16 cellular contexts compared by ENCODE assay signal in the genomic region with DNA sequence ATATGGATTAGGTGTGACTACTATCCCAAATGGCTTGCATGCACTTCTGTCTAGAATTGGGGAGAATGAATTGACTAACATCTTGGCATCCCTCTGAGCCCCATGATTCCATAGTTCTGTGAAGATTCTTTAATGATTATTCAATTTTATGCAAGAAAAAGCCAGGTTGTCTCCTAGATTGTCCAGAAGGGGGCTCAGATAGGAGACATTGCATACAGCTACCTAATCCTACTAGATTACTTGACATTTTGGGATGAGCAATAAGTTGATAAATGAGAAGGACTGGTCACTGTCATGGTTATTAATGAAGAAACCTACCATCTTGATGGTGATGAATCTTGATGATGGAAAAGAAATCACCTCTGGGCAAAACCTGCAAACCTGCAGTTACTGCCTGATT.
DNase-seq lines count a peak whose midpoint lies in the region; ATAC-seq, FAIRE-seq and TF ChIP-seq lines count a peak whose summit lies in the region.
"Had no signal": no experiment of that assay in that cellular context is flagged by ENCODE, and none has a peak within 500 bp of the region (broad histone marks: within the 10 kb centered on the region; RNA-seq: fewer than 3 reads in every experiment).

No MANE protein-coding gene starts in this region.

- peaks cover 3% of the 10 kb centered on the region; the same call in 1 of the 3 replicates for H3K9me3 Mint-ChIP-seq in GM23338
- H3K9me3 Mint-ChIP-seq: stimulated activated naive B cell treated with anti-CD40 and anti-IgM and Interleukin-4, amounts not matched to agents 10 μg/mL and 1 μg/mL and 100 μg/mL, for 72 hours had no signal

- H3K27me3 ChIP-seq in GM23338 (ENCODE audit: insufficient read depth): no peaks in the 10 kb centered on the region
- H3K27me3 ChIP-seq in SK-N-SH (ENCODE audit: insufficient read depth): no peaks in the 10 kb centered on the region
- H3K27me3 ChIP-seq: BLaER1, colonic mucosa had no signal

- H3K36me3 ChIP-seq in GM23338 (ENCODE audit: insufficient read depth) (no peaks in the 10 kb centered on the region), SK-N-SH (replicated peaks in 1 of 2; ENCODE audit: control insufficient read depth in 1 of 2, insufficient read depth in 2 of 2, low read length in 1 of 2) (no peaks in the 10 kb centered on the region)
- H3K36me3 ChIP-seq: BLaER1, colonic mucosa had no signal

- H2AFZ ChIP-seq in GM23338 (no peak overlapping the region), SK-N-SH (ENCODE audit: low read depth) (no peak overlapping the region)

- H3K4me2 ChIP-seq in GM23338 (no peak overlapping the region), SK-N-SH (no peak overlapping the region)
- H3K4me2 ChIP-seq: BLaER1 had no signal

- no peak for DNase-seq in GM23338 (ENCODE audit: low spot score)
- DNase-seq in SK-N-SH: peak; percentile 27
- DNase-seq in fibroblast of mammary gland (ENCODE audit: low read depth): peak; percentile 45
- DNase-seq in stimulated activated CD4-positive, alpha-beta T cell treated with anti-CD3 and anti-CD28 coated beads, Interleukin-2, amount 100 ng/mL, for 24 hours: no peak
- no peak for DNase-seq in cerebellum (ENCODE audit: low spot score)
- no peak for DNase-seq in GM12892 (ENCODE audit: insufficient read length)
- DNase-seq: activated CD4-positive, alpha-beta T cell treated with anti-CD3 and anti-CD28 coated beads for 48 hours; colonic mucosa; head of caudate nucleus; MM.1S; posterior cingulate gyrus; stimulated activated naive B cell treated with anti-CD40 and anti-IgM and Interleukin-4, amounts not matched to agents 10 μg/mL and 1 μg/mL and 100 μg/mL, for 72 hours had no signal

- POLR2A ChIA-PET in SK-N-SH (lab: Yijun Ruan, JAX): no interaction called here

- no peak overlapping the region for H3K9ac ChIP-seq in SK-N-SH
- H3K9ac ChIP-seq: BLaER1 had no signal

- no peaks in the 10 kb centered on the region for H3K9me3 ChIP-seq in SK-N-SH
- H3K9me3 ChIP-seq: BLaER1, colonic mucosa had no signal

- H3K79me2 ChIP-seq in GM23338 (replicated peaks; ENCODE audit: insufficient read depth): no peaks in the 10 kb centered on the region
- no peaks in the 10 kb centered on the region for H3K79me2 ChIP-seq in SK-N-SH (ENCODE audit: insufficient read depth)

- ATAC-seq in GM23338: no peak
- ATAC-seq in HG02970 (IDR thresholded peaks at IDR 0.05; ENCODE audit: low FRiP score, unreplicated experiment): no peak
- ATAC-seq: stimulated activated naive B cell treated with anti-CD40 and anti-IgM and Interleukin-4, amounts not matched to agents 10 μg/mL and 1 μg/mL and 100 μg/mL, for 72 hours had no signal

- peaks cover 7% of the 10 kb centered on the region for H3K4me1 ChIP-seq in GM23338 (ENCODE audit: insufficient read depth)
- peaks cover 6 to 7% of the 10 kb centered on the region in 2 experiments for H3K4me1 ChIP-seq in SK-N-SH (ENCODE audit: control insufficient read depth in 1 of 2, insufficient read depth in 2 of 2, low read depth in 1 of 2, low read length in 1 of 2)
- H3K4me1 ChIP-seq: colonic mucosa had no signal

- H3F3A ChIP-seq in GM23338 (replicated peaks; ENCODE audit: low read depth) (no peaks in the 10 kb centered on the region), SK-N-SH (replicated peaks; ENCODE audit: insufficient read depth) (peaks cover 6% of the 10 kb centered on the region)

- no peak for TF ChIP-seq POLR2A in GM12892 (IDR thresholded peaks at IDR 0.05; ENCODE audit: low read depth, low read length)

- peak; percentile 28 for TF ChIP-seq CTCF in 22Rv1 (IDR thresholded peaks at IDR 0.05)
- peak; percentile 14 to 38 for TF ChIP-seq CTCF in GM23338 (conservative IDR thresholded peaks at IDR 0.05; ENCODE audit: low read depth in 2 of 2)
- TF ChIP-seq CTCF in SK-N-SH (IDR thresholded peaks at IDR 0.05): peak; percentile 54
- peak; percentile 45 for TF ChIP-seq CTCF in fibroblast of mammary gland (conservative IDR thresholded peaks at IDR 0.05; ENCODE audit: control insufficient read depth, insufficient read depth, low read depth, low read length)

- TF ChIP-seq RAD21 in SK-N-SH (IDR thresholded peaks at IDR 0.05; ENCODE audit: low read length): peak; percentile 48

- peaks cover 13% of the 10 kb centered on the region for H3K4me1 Mint-ChIP-seq in GM23338
- H3K4me1 Mint-ChIP-seq: stimulated activated naive B cell treated with anti-CD40 and anti-IgM and Interleukin-4, amounts not matched to agents 10 μg/mL and 1 μg/mL and 100 μg/mL, for 72 hours had no signal

- H3K9me2 ChIP-seq in GM23338 (ENCODE audit: insufficient read depth): no peaks in the 10 kb centered on the region; the same call in 1 of the 2 replicates
- H3K9me2 ChIP-seq in SK-N-SH: no peaks in the 10 kb centered on the region

- CTCF ChIA-PET in SK-N-SH (lab: Yijun Ruan, JAX): interaction anchor here (0.9 to 1.6 kb wide), 6 partner anchors 9 to 430 kb away, joined by 3 to 6 read pairs (median 4); no protein-coding TSS in a partner anchor

- no peak overlapping the region for H3K27ac Mint-ChIP-seq in GM23338
- H3K27ac Mint-ChIP-seq: stimulated activated naive B cell treated with anti-CD40 and anti-IgM and Interleukin-4, amounts not matched to agents 10 μg/mL and 1 μg/mL and 100 μg/mL, for 72 hours had no signal

- H3K4me3 ChIP-seq in GM23338 (no peak overlapping the region), SK-N-SH (ENCODE audit: low read depth in 2 of 2, low read length in 1 of 2) (no peak overlapping the region), fibroblast of mammary gland (ENCODE audit: control insufficient read depth, low read depth, low read length) (no peak overlapping the region)
- H3K4me3 ChIP-seq: BLaER1, colonic mucosa had no signal

- H3K36me3 Mint-ChIP-seq in GM23338 (ENCODE audit: low read depth): no peaks in the 10 kb centered on the region
- H3K36me3 Mint-ChIP-seq: stimulated activated naive B cell treated with anti-CD40 and anti-IgM and Interleukin-4, amounts not matched to agents 10 μg/mL and 1 μg/mL and 100 μg/mL, for 72 hours had no signal

- H3K27ac ChIP-seq in 22Rv1: no peak overlapping the region
- no peak overlapping the region for H3K27ac ChIP-seq in GM23338 (ENCODE audit: low read depth)
- no peak overlapping the region for H3K27ac ChIP-seq in SK-N-SH (ENCODE audit: low read depth in 2 of 2, low read length in 1 of 2)
- H3K27ac ChIP-seq: BLaER1, colonic mucosa had no signal

- no peak overlapping the region for H3K4me3 Mint-ChIP-seq in GM23338
- H3K4me3 Mint-ChIP-seq: stimulated activated naive B cell treated with anti-CD40 and anti-IgM and Interleukin-4, amounts not matched to agents 10 μg/mL and 1 μg/mL and 100 μg/mL, for 72 hours had no signal

- no peak for TF ChIP-seq EP300 in SK-N-SH (IDR thresholded peaks at IDR 0.05; ENCODE audit: borderline replicate concordance in 1 of 2, low read depth in 1 of 2, low read length in 1 of 2)

- no peak for FAIRE-seq in GM12892 (lab: Jason Lieb, UNC)
- FAIRE-seq: G401.6 had no signal

- no peaks in the 10 kb centered on the region for H3K27me3 Mint-ChIP-seq in GM23338 (ENCODE audit: insufficient read depth, low read depth, poor library complexity)

- H4K20me1 ChIP-seq in GM23338 (replicated peaks; ENCODE audit: insufficient read depth) (no peaks in the 10 kb centered on the region), SK-N-SH (ENCODE audit: insufficient read depth) (no peaks in the 10 kb centered on the region)
- H4K20me1 ChIP-seq: BLaER1 had no signal

TF ChIP-seq in GM23338, 12 proteins besides CTCF, POLR2A, EP300 and RAD21:
- TF ChIP-seq STAT1 (IDR thresholded peaks at IDR 0.05; ENCODE audit: unreplicated experiment): no peak

TF ChIP-seq in SK-N-SH, 30 proteins besides CTCF, POLR2A, EP300 and RAD21:
- TF ChIP-seq, protein P1, sequence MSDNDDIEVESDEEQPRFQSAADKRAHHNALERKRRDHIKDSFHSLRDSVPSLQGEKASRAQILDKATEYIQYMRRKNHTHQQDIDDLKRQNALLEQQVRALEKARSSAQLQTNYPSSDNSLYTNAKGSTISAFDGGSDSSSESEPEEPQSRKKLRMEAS (IDR thresholded peaks at IDR 0.05; ENCODE audit: low read depth): no peak
- peak; percentile 48 for TF ChIP-seq SMC3 (IDR thresholded peaks at IDR 0.05; ENCODE audit: low read depth, low read length)
- no peak for TF ChIP-seq NRF1 (IDR thresholded peaks at IDR 0.05; ENCODE audit: low read depth, low read length)
- no peak for TF ChIP-seq TCF12 (IDR thresholded peaks at IDR 0.05)

Comparison
In these comparisons a context has a peak if more than half of its experiments do, and no peak if none do; other contexts are left out.
1. DNase-seq: peak in SK-N-SH (single experiment) and fibroblast of mammary gland (single experiment); none in GM23338 (single experiment), stimulated activated CD4-positive, alpha-beta T cell treated with anti-CD3 and anti-CD28 coated beads, Interleukin-2, amount 100 ng/mL, for 24 hours (0 of 2), cerebellum (single experiment) and GM12892 (single experiment).
2. Peak in every context shown above with its lines, with median percentiles within 50 percentile points of each other: CTCF ChIP-seq.